In genomic region chr10:79981356-79981672, GRCh38 we compare ENCODE assay signal across 8 cellular contexts. TPM values are rescaled to one million over a fixed set of nuclear protein-coding genes. Genes with fewer than 3 reads are reported as not detected.
A peak's percentile ranks its signal among the peaks of the same experiment; 100 is the strongest.
DNase-seq lines count a peak whose midpoint lies in the region; ATAC-seq and TF ChIP-seq lines count a peak whose summit lies in the region.

No MANE protein-coding gene starts in this region.

- no peaks in the 10 kb centered on the region for H3K36me3 ChIP-seq in GM06990 (ENCODE audit: control insufficient read depth, insufficient read depth, low read length)

- peaks cover 5% of the 10 kb centered on the region for H3K9me3 Mint-ChIP-seq in activated CD4-positive, alpha-beta memory T cell treated with anti-CD3 and anti-CD28 coated beads for 36 hours

- peak overlapping the region; percentile 62 for H3K4me3 Mint-ChIP-seq in activated CD4-positive, alpha-beta memory T cell treated with anti-CD3 and anti-CD28 coated beads for 36 hours

- H3K4me1 Mint-ChIP-seq in activated CD4-positive, alpha-beta memory T cell treated with anti-CD3 and anti-CD28 coated beads for 36 hours (ENCODE audit: low read depth): peaks cover 18% of the 10 kb centered on the region

- POLR2A ChIA-PET in activated CD4-positive, alpha-beta memory T cell treated with anti-CD3 and anti-CD28 coated beads for 36 hours (lab: Charles Lee): no interaction called here

- peaks cover 3% of the 10 kb centered on the region for H3K27me3 ChIP-seq in GM06990 (replicated peaks; ENCODE audit: control insufficient read depth, insufficient read depth, low read length)

- TF ChIP-seq CTCF in GM06990 (IDR thresholded peaks at IDR 0.05; ENCODE audit: insufficient read depth, low read length, poor library complexity, severe bottlenecking): no peak

- intact Hi-C loops in activated CD4-positive, alpha-beta memory T cell treated with anti-CD3 and anti-CD28 coated beads for 36 hours (cut with micrococcal nuclease): no loop called here
- intact Hi-C loops in Right ventricle myocardium superior (cut with DNase I): no loop called here

- H3K4me3 ChIP-seq in GM06990 (replicated peaks; ENCODE audit: low read depth, low read length): peak overlapping the region; percentile 41

- CTCF ChIA-PET in activated CD4-positive, alpha-beta memory T cell treated with anti-CD3 and anti-CD28 coated beads for 36 hours (lab: Charles Lee): interaction anchor here (1.9 kb wide), 1 partner anchor 66 kb away, joined by 5 read pairs; no protein-coding TSS in a partner anchor

- no peak for DNase-seq in GM06990 (ENCODE audit: extremely low read depth, insufficient read length)
- DNase-seq in activated CD4-positive, alpha-beta memory T cell treated with anti-CD3 and anti-CD28 coated beads for 36 hours: no peak
- DNase-seq in Right ventricle myocardium superior: no peak
- DNase-seq in pons (ENCODE audit: low spot score): peak; percentile 11
- DNase-seq in SKM-1 treated with dmso at 0.1 percent for 144 hours (lab: John Stamatoyannopoulos, UW; ENCODE audit: unreplicated experiment): no peak
- no peak for DNase-seq in cortex of kidney (lab: John Stamatoyannopoulos, UW)
- no peak for DNase-seq in NCI-H345 (lab: John Stamatoyannopoulos, UW)
- no peak for DNase-seq in HT-29 (ENCODE audit: low spot score)

- ATAC-seq in Right ventricle myocardium superior (ENCODE audit: poor library complexity): peak; percentile 62

- H3K27me3 Mint-ChIP-seq in activated CD4-positive, alpha-beta memory T cell treated with anti-CD3 and anti-CD28 coated beads for 36 hours: peaks cover 56% of the 10 kb centered on the region

- H3K27ac Mint-ChIP-seq in activated CD4-positive, alpha-beta memory T cell treated with anti-CD3 and anti-CD28 coated beads for 36 hours: no peak overlapping the region

- no peaks in the 10 kb centered on the region for H3K36me3 Mint-ChIP-seq in activated CD4-positive, alpha-beta memory T cell treated with anti-CD3 and anti-CD28 coated beads for 36 hours

RNA-seq across cellular contexts. Expression of gene SFTPD, which starts 32.4 kb away (rescaled TPM):
- under 1 TPM in 1 of 2 experiments, not detected in 1; 0.33 TPM for total RNA-seq in activated CD4-positive, alpha-beta memory T cell treated with anti-CD3 and anti-CD28 coated beads for 36 hours
- 0.81 TPM for total RNA-seq in Right ventricle myocardium superior
- total RNA-seq in HT-29 (2014; rRNA removed; shearing (Covaris generic)): not detected in 2 replicates
